Comparison of ENCODE assay signal across 8 cellular contexts in genomic region chr20:5657190-5657872, GRCh38. TPM values are rescaled to one million over a fixed set of nuclear protein-coding genes. Genes with fewer than 3 reads are reported as not detected.
DNase-seq lines count a peak whose midpoint lies in the region; ATAC-seq and TF ChIP-seq lines count a peak whose summit lies in the region.

No MANE protein-coding gene starts in this region.

- H3K27ac Mint-ChIP-seq in stimulated activated naive CD8-positive, alpha-beta T cell treated with anti-CD3 and anti-CD28 coated beads, Interleukin-15, Interleukin-2, amounts not matched to agents 100 ng/mL and 50 ng/mL, for 24 hours = peak overlapping the region; percentile 22
- H3K27ac Mint-ChIP-seq in memory B cell = peak overlapping the region; percentile 86
- no peak overlapping the region for H3K27ac Mint-ChIP-seq in CD8-positive, alpha-beta memory T cell

- no peaks in the 10 kb centered on the region for H3K27me3 ChIP-seq in uterus
- no peaks in the 10 kb centered on the region for H3K27me3 ChIP-seq in CD8-positive, alpha-beta memory T cell (ENCODE audit: insufficient read depth, low read length, poor library complexity, severe bottlenecking)

- H3K4me1 Mint-ChIP-seq in stimulated activated naive CD8-positive, alpha-beta T cell treated with anti-CD3 and anti-CD28 coated beads, Interleukin-15, Interleukin-2, amounts not matched to agents 100 ng/mL and 50 ng/mL, for 24 hours (ENCODE audit: low read depth) = peaks cover 55% of the 10 kb centered on the region
- H3K4me1 Mint-ChIP-seq in memory B cell = peaks cover 42% of the 10 kb centered on the region
- peaks cover 3 to 11% (median 10%) of the 10 kb centered on the region in 3 donors for H3K4me1 Mint-ChIP-seq in CD8-positive, alpha-beta memory T cell

- CTCF ChIA-PET in CD8-positive, alpha-beta memory T cell (lab: Charles Lee) = no interaction called here

- no peak overlapping the region for H3K4me3 ChIP-seq in choroid plexus epithelial cell (ENCODE audit: low read depth, low read length)
- H3K4me3 ChIP-seq in uterus = no peak overlapping the region
- no peak overlapping the region for H3K4me3 ChIP-seq in CD8-positive, alpha-beta memory T cell (ENCODE audit: low read length)

- no peaks in the 10 kb centered on the region for H3K36me3 Mint-ChIP-seq in stimulated activated naive CD8-positive, alpha-beta T cell treated with anti-CD3 and anti-CD28 coated beads, Interleukin-15, Interleukin-2, amounts not matched to agents 100 ng/mL and 50 ng/mL, for 24 hours (ENCODE audit: low read depth)
- no peaks in the 10 kb centered on the region for H3K36me3 Mint-ChIP-seq in memory B cell
- H3K36me3 Mint-ChIP-seq in CD8-positive, alpha-beta memory T cell = no peaks in the 10 kb centered on the region

- intact Hi-C loops in uterus (cut with DNase I; ENCODE audit: low total_unique reads) = no loop called here

- no peak for DNase-seq in stimulated activated naive CD8-positive, alpha-beta T cell treated with anti-CD3 and anti-CD28 coated beads, Interleukin-15, Interleukin-2, amounts not matched to agents 100 U/mL and 50 U/mL, for 24 hours
- DNase-seq in choroid plexus epithelial cell (ENCODE audit: low read depth) (peak; percentile 99), memory B cell (ENCODE audit: low spot score in 2 of 2) (no peak), uterus (peak; percentile 49 to 51), OCI-M1 (lab: John Stamatoyannopoulos, UW) (no peak)
- DNase-seq in CD8-positive, alpha-beta memory T cell = no peak

- H3K9me3 ChIP-seq in uterus = no peaks in the 10 kb centered on the region
- H3K9me3 ChIP-seq in CD8-positive, alpha-beta memory T cell (ENCODE audit: low read length) = no peaks in the 10 kb centered on the region

- no peak for ATAC-seq in stimulated activated naive CD8-positive, alpha-beta T cell treated with anti-CD3 and anti-CD28 coated beads, Interleukin-15, Interleukin-2, amounts not matched to agents 100 U/mL and 50 U/mL, for 24 hours
- ATAC-seq in memory B cell (ENCODE audit: low read depth) (no peak), HG02642 (IDR thresholded peaks at IDR 0.05; ENCODE audit: poor library complexity, unreplicated experiment) (no peak)

- peaks cover 5 to 8% of the 10 kb centered on the region in 2 donors for H3K4me1 ChIP-seq in uterus
- H3K4me1 ChIP-seq in CD8-positive, alpha-beta memory T cell (ENCODE audit: insufficient read depth, low read length) = peaks cover 13% of the 10 kb centered on the region

- H3K27me3 Mint-ChIP-seq in stimulated activated naive CD8-positive, alpha-beta T cell treated with anti-CD3 and anti-CD28 coated beads, Interleukin-15, Interleukin-2, amounts not matched to agents 100 ng/mL and 50 ng/mL, for 24 hours = no peaks in the 10 kb centered on the region
- no peaks in the 10 kb centered on the region for H3K27me3 Mint-ChIP-seq in memory B cell
- peaks cover 5% of the 10 kb centered on the region in 2 donors for H3K27me3 Mint-ChIP-seq in CD8-positive, alpha-beta memory T cell

- H3K27ac ChIP-seq in uterus = peak overlapping the region; percentile 78 to 80
- H3K27ac ChIP-seq in CD8-positive, alpha-beta memory T cell (ENCODE audit: low read depth, low read length) = no peak overlapping the region

- no peak overlapping the region for H3K4me3 Mint-ChIP-seq in stimulated activated naive CD8-positive, alpha-beta T cell treated with anti-CD3 and anti-CD28 coated beads, Interleukin-15, Interleukin-2, amounts not matched to agents 100 ng/mL and 50 ng/mL, for 24 hours
- no peak overlapping the region for H3K4me3 Mint-ChIP-seq in memory B cell
- no peak overlapping the region for H3K4me3 Mint-ChIP-seq in CD8-positive, alpha-beta memory T cell

- H3K9me3 Mint-ChIP-seq in stimulated activated naive CD8-positive, alpha-beta T cell treated with anti-CD3 and anti-CD28 coated beads, Interleukin-15, Interleukin-2, amounts not matched to agents 100 ng/mL and 50 ng/mL, for 24 hours = no peaks in the 10 kb centered on the region
- peaks cover 1% of the 10 kb centered on the region for H3K9me3 Mint-ChIP-seq in memory B cell
- no peaks in the 10 kb centered on the region for H3K9me3 Mint-ChIP-seq in CD8-positive, alpha-beta memory T cell

- POLR2A ChIA-PET in CD8-positive, alpha-beta memory T cell (lab: Charles Lee) = no interaction called here

- TF ChIP-seq POLR2A in uterus (IDR thresholded peaks at IDR 0.05) = no peak

- no peaks in the 10 kb centered on the region for H3K36me3 ChIP-seq in uterus
- H3K36me3 ChIP-seq in CD8-positive, alpha-beta memory T cell (ENCODE audit: insufficient read depth, low read length) = no peaks in the 10 kb centered on the region

- no peak for TF ChIP-seq CTCF in choroid plexus epithelial cell (conservative IDR thresholded peaks at IDR 0.05; ENCODE audit: low read depth, low read length)
- no peak for TF ChIP-seq CTCF in uterus (IDR thresholded peaks at IDR 0.05)

RNA-seq across cellular contexts. Expression of gene GPCPD1, which starts 46.5 kb away (rescaled TPM):
- total RNA-seq in uterus = 10 to 100 TPM; 10.8 to 78.9 (median 36.3) TPM
- total RNA-seq in CD8-positive, alpha-beta memory T cell = 10 to 100 TPM; 27.8 to 30.9 TPM
- 25.6 TPM for polyA plus RNA-seq in CD8-positive, alpha-beta memory T cell

Comparison
In these comparisons a context has a peak if more than half of its experiments do, and no peak if none do; other contexts are left out.
1. H3K27ac Mint-ChIP-seq: peak in stimulated activated naive CD8-positive, alpha-beta T cell treated with anti-CD3 and anti-CD28 coated beads, Interleukin-15, Interleukin-2, amounts not matched to agents 100 ng/mL and 50 ng/mL, for 24 hours (single experiment) and memory B cell (single experiment); none in CD8-positive, alpha-beta memory T cell (0 of 8).
2. DNase-seq: peak in choroid plexus epithelial cell (single experiment) and uterus (2 of 2); none in stimulated activated naive CD8-positive, alpha-beta T cell treated with anti-CD3 and anti-CD28 coated beads, Interleukin-15, Interleukin-2, amounts not matched to agents 100 U/mL and 50 U/mL, for 24 hours (single experiment), memory B cell (0 of 2), CD8-positive, alpha-beta memory T cell (0 of 5) and OCI-M1 (single experiment).